Comparison of ENCODE assay signal across 1 cellular context in the genomic region with DNA sequence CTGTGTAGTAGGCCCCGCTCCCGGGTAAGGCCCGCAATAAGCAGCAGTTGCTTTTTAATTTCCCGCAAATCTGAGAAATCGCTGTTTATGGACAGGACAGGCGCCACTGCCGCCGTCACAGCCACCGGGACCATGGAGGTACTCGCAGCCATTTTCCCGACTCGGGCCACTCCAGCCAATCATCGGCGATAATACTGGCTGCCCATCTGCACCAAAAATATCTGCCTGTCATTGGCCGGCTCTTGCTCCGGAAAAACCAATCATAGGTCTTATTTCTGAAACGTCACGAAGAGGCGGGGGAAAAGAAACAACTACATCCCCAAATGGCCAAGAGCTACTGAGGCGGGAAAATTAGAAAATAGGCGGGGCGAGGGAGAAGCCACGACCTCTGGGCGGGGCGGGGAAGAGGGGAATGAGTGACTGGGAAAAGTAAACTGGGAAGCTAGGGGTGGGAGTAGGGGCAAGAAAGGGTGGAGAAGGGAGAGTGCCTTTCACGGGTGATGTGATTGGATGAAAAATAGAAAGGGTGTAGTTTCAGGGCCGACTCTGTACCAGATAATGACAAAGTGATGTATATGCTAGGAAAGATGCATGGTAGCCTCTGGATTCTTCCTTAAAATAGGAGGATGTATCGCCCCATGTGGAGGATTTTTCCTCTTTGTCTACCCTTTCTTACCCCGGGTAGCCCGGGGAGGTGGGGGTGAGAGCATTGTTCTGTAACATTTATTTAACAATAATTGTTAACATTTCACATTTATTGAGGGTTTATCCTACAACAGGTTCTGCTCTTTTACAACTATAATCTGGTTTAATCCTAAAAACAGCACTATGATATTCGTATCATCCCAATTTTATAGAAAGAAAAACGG.
A peak's percentile ranks its signal among the peaks of the same experiment; 100 is the strongest.
TF ChIP-seq lines count a peak whose summit lies in the region.

A gene with protein sequence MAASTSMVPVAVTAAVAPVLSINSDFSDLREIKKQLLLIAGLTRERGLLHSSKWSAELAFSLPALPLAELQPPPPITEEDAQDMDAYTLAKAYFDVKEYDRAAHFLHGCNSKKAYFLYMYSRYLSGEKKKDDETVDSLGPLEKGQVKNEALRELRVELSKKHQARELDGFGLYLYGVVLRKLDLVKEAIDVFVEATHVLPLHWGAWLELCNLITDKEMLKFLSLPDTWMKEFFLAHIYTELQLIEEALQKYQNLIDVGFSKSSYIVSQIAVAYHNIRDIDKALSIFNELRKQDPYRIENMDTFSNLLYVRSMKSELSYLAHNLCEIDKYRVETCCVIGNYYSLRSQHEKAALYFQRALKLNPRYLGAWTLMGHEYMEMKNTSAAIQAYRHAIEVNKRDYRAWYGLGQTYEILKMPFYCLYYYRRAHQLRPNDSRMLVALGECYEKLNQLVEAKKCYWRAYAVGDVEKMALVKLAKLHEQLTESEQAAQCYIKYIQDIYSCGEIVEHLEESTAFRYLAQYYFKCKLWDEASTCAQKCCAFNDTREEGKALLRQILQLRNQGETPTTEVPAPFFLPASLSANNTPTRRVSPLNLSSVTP (minus strand): TSS at position 163 of the 869 bp plus-strand sequence. CDS start 11 bp downstream, at position 152.

TF ChIP-seq in HepG2, 621 proteins besides CTCF, POLR2A, EP300 and RAD21 (continued from another document and continues in another):
- TF ChIP-seq, protein P1, sequence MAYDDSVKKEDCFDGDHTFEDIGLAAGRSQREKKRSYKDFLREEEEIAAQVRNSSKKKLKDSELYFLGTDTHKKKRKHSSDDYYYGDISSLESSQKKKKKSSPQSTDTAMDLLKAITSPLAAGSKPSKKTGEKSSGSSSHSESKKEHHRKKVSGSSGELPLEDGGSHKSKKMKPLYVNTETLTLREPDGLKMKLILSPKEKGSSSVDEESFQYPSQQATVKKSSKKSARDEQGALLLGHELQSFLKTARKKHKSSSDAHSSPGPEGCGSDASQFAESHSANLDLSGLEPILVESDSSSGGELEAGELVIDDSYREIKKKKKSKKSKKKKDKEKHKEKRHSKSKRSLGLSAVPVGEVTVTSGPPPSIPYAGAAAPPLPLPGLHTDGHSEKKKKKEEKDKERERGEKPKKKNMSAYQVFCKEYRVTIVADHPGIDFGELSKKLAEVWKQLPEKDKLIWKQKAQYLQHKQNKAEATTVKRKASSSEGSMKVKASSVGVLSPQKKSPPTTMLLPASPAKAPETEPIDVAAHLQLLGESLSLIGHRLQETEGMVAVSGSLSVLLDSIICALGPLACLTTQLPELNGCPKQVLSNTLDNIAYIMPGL (CRISPR knock-in tag; IDR thresholded peaks at IDR 0.05; ENCODE audit: borderline replicate concordance in 1 of 2, low read depth in 1 of 2) = peak; percentile 23 to 27; a peak in 1 of 4 replicates
- TF ChIP-seq ZMYM3 (CRISPR knock-in tag; IDR thresholded peaks at IDR 0.05) (no peak), ZSCAN25 (CRISPR knock-in tag; IDR thresholded peaks at IDR 0.05) (peak; percentile 45; the same call in 1 of the 2 replicates), ZNF761 (CRISPR knock-in tag; conservative IDR thresholded peaks at IDR 0.05) (no peak), GABPB1 (CRISPR knock-in tag; IDR thresholded peaks at IDR 0.05) (no peak), STAG1 (CRISPR knock-in tag; IDR thresholded peaks at IDR 0.05) (no peak), ZKSCAN8 (CRISPR knock-in tag; IDR thresholded peaks at IDR 0.05; ENCODE audit: borderline replicate concordance) (no peak), SPEN (CRISPR knock-in tag; IDR thresholded peaks at IDR 0.05; ENCODE audit: low read depth) (no peak), BHLHE40 (IDR thresholded peaks at IDR 0.05; ENCODE audit: low read length) (no peak), RORA (CRISPR knock-in tag; IDR thresholded peaks at IDR 0.05) (no peak), HMG20A (CRISPR knock-in tag; IDR thresholded peaks at IDR 0.05; ENCODE audit: borderline replicate concordance) (no peak), ZNF7 (CRISPR knock-in tag; IDR thresholded peaks at IDR 0.05) (no peak), NRL (CRISPR knock-in tag; IDR thresholded peaks at IDR 0.05; ENCODE audit: borderline replicate concordance) (peak; percentile 92; the same call in 1 of the 2 replicates), NFE2L2 (IDR thresholded peaks at IDR 0.05; ENCODE audit: low read length) (no peak), CREM (IDR thresholded peaks at IDR 0.05) (peak; percentile 96), CREM (CRISPR knock-in tag; IDR thresholded peaks at IDR 0.05) (no peak), SKI (IDR thresholded peaks at IDR 0.05; ENCODE audit: partially characterized antibody) (no peak), ZNF878 (CRISPR knock-in tag; IDR thresholded peaks at IDR 0.05) (peak; percentile 82; the same call in 1 of the 2 replicates), ZFP62 (CRISPR knock-in tag; IDR thresholded peaks at IDR 0.05) (no peak), ZC3H13 (CRISPR knock-in tag; IDR thresholded peaks at IDR 0.05) (0 out of 2 replicates have a peak, but pooled peaks have one; percentile 62), CBX2 (IDR thresholded peaks at IDR 0.05; ENCODE audit: low read depth, low read length) (no peak), CBX2 (CRISPR knock-in tag; IDR thresholded peaks at IDR 0.05; ENCODE audit: low read depth) (no peak), SNAPC2 (CRISPR knock-in tag; IDR thresholded peaks at IDR 0.05) (no peak), KAT2B (IDR thresholded peaks at IDR 0.05; ENCODE audit: borderline replicate concordance, low read depth, low read length) (no peak), FOXC1 (CRISPR knock-in tag; IDR thresholded peaks at IDR 0.05; ENCODE audit: borderline replicate concordance) (no peak; the same call in 1 of the 2 replicates), GFI1 (CRISPR knock-in tag; IDR thresholded peaks at IDR 0.05; ENCODE audit: borderline replicate concordance) (no peak), NKX3-1 (CRISPR knock-in tag; IDR thresholded peaks at IDR 0.05) (no peak), CCDC6 (CRISPR knock-in tag; IDR thresholded peaks at IDR 0.05) (no peak), ZBTB21 (CRISPR knock-in tag; IDR thresholded peaks at IDR 0.05) (no peak), ZNF333 (CRISPR knock-in tag; IDR thresholded peaks at IDR 0.05; ENCODE audit: borderline replicate concordance) (no peak), PHF8 (CRISPR knock-in tag; IDR thresholded peaks at IDR 0.05) (peak; percentile 91)
- TF ChIP-seq, protein P2, sequence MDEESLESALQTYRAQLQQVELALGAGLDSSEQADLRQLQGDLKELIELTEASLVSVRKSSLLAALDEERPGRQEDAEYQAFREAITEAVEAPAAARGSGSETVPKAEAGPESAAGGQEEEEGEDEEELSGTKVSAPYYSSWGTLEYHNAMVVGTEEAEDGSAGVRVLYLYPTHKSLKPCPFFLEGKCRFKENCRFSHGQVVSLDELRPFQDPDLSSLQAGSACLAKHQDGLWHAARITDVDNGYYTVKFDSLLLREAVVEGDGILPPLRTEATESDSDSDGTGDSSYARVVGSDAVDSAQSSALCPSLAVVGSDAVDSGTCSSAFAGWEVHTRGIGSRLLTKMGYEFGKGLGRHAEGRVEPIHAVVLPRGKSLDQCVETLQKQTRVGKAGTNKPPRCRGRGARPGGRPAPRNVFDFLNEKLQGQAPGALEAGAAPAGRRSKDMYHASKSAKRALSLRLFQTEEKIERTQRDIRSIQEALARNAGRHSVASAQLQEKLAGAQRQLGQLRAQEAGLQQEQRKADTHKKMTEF (CRISPR knock-in tag; IDR thresholded peaks at IDR 0.05) = no peak
- TF ChIP-seq, protein P3, sequence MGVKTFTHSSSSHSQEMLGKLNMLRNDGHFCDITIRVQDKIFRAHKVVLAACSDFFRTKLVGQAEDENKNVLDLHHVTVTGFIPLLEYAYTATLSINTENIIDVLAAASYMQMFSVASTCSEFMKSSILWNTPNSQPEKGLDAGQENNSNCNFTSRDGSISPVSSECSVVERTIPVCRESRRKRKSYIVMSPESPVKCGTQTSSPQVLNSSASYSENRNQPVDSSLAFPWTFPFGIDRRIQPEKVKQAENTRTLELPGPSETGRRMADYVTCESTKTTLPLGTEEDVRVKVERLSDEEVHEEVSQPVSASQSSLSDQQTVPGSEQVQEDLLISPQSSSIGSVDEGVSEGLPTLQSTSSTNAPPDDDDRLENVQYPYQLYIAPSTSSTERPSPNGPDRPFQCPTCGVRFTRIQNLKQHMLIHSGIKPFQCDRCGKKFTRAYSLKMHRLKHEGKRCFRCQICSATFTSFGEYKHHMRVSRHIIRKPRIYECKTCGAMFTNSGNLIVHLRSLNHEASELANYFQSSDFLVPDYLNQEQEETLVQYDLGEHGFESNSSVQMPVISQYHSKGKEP (CRISPR knock-in tag; IDR thresholded peaks at IDR 0.05) = no peak
- TF ChIP-seq, protein P4, sequence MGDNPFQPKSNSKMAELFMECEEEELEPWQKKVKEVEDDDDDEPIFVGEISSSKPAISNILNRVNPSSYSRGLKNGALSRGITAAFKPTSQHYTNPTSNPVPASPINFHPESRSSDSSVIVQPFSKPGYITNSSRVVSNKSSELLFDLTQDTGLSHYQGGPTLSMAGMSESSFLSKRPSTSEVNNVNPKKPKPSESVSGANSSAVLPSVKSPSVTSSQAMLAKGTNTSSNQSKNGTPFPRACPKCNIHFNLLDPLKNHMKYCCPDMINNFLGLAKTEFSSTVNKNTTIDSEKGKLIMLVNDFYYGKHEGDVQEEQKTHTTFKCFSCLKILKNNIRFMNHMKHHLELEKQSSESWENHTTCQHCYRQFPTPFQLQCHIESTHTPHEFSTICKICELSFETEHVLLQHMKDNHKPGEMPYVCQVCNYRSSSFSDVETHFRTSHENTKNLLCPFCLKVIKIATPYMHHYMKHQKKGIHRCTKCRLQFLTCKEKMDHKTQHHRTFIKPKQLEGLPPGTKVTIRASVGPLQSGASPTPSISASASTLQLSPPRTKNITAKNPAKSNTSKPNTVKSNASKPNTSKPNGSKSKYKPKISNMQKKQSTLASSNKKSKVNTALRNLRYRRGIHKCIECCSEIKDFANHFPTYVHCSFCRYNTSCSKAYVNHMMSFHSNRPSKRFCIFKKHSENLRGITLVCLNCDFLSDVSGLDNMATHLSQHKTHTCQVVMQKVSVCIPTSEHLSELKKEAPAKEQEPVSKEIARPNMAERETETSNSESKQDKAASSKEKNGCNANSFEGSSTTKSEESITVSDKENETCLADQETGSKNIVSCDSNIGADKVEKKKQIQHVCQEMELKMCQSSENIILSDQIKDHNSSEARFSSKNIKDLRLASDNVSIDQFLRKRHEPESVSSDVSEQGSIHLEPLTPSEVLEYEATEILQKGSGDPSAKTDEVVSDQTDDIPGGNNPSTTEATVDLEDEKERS (CRISPR knock-in tag; IDR thresholded peaks at IDR 0.05) = no peak
- TF ChIP-seq, protein P5, sequence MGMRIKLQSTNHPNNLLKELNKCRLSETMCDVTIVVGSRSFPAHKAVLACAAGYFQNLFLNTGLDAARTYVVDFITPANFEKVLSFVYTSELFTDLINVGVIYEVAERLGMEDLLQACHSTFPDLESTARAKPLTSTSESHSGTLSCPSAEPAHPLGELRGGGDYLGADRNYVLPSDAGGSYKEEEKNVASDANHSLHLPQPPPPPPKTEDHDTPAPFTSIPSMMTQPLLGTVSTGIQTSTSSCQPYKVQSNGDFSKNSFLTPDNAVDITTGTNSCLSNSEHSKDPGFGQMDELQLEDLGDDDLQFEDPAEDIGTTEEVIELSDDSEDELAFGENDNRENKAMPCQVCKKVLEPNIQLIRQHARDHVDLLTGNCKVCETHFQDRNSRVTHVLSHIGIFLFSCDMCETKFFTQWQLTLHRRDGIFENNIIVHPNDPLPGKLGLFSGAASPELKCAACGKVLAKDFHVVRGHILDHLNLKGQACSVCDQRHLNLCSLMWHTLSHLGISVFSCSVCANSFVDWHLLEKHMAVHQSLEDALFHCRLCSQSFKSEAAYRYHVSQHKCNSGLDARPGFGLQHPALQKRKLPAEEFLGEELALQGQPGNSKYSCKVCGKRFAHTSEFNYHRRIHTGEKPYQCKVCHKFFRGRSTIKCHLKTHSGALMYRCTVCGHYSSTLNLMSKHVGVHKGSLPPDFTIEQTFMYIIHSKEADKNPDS (CRISPR knock-in tag; IDR thresholded peaks at IDR 0.05) = no peak
- TF ChIP-seq, protein P6, sequence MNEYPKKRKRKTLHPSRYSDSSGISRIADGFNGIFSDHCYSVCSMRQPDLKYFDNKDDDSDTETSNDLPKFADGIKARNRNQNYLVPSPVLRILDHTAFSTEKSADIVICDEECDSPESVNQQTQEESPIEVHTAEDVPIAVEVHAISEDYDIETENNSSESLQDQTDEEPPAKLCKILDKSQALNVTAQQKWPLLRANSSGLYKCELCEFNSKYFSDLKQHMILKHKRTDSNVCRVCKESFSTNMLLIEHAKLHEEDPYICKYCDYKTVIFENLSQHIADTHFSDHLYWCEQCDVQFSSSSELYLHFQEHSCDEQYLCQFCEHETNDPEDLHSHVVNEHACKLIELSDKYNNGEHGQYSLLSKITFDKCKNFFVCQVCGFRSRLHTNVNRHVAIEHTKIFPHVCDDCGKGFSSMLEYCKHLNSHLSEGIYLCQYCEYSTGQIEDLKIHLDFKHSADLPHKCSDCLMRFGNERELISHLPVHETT (CRISPR knock-in tag; conservative IDR thresholded peaks at IDR 0.05) = no peak
- TF ChIP-seq, protein P7, sequence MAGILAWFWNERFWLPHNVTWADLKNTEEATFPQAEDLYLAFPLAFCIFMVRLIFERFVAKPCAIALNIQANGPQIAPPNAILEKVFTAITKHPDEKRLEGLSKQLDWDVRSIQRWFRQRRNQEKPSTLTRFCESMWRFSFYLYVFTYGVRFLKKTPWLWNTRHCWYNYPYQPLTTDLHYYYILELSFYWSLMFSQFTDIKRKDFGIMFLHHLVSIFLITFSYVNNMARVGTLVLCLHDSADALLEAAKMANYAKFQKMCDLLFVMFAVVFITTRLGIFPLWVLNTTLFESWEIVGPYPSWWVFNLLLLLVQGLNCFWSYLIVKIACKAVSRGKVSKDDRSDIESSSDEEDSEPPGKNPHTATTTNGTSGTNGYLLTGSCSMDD (CRISPR knock-in tag; IDR thresholded peaks at IDR 0.05) = no peak
- TF ChIP-seq, protein P8, sequence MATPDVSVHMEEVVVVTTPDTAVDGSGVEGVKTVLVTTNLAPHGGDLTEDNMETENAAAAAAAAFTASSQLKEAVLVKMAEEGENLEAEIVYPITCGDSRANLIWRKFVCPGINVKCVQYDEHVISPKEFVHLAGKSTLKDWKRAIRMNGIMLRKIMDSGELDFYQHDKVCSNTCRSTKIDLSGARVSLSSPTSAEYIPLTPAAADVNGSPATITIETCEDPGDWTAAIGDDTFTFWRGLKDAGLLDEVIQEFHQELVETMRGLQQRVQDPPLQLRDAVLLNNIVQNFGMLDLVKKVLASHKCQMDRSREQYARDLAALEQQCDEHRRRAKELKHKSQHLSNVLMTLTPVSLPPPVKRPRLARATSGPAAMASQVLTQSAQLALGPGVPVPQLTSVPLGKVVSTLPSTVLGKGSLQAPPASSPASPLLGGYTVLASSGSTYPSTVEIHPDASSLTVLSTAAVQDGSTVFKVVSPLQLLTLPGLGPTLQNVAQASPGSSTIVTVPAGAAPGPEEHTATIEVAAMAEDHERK (CRISPR knock-in tag; IDR thresholded peaks at IDR 0.05; ENCODE audit: low read depth) = no peak
- TF ChIP-seq, protein P9, sequence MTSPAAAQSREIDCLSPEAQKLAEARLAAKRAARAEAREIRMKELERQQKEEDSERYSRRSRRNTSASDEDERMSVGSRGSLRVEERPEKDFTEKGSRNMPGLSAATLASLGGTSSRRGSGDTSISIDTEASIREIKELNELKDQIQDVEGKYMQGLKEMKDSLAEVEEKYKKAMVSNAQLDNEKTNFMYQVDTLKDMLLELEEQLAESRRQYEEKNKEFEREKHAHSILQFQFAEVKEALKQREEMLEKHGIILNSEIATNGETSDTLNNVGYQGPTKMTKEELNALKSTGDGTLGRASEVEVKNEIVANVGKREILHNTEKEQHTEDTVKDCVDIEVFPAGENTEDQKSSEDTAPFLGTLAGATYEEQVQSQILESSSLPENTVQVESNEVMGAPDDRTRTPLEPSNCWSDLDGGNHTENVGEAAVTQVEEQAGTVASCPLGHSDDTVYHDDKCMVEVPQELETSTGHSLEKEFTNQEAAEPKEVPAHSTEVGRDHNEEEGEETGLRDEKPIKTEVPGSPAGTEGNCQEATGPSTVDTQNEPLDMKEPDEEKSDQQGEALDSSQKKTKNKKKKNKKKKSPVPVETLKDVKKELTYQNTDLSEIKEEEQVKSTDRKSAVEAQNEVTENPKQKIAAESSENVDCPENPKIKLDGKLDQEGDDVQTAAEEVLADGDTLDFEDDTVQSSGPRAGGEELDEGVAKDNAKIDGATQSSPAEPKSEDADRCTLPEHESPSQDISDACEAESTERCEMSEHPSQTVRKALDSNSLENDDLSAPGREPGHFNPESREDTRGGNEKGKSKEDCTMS (CRISPR knock-in tag; conservative IDR thresholded peaks at IDR 0.05) = no peak
